In genomic region chr18:58687871-58688308, GRCh38 we compare ENCODE assay signal across 8 cellular contexts. TPM values are rescaled to one million over a fixed set of nuclear protein-coding genes. Genes with fewer than 3 reads are reported as not detected.
DNase-seq lines count a peak whose midpoint lies in the region; ATAC-seq and TF ChIP-seq lines count a peak whose summit lies in the region.

No MANE protein-coding gene starts in this region.

- H3K9me3 ChIP-seq in spleen, result no peaks in the 10 kb centered on the region

- TF ChIP-seq POLR2A in spleen (IDR thresholded peaks at IDR 0.05), result no peak

- H3K27ac Mint-ChIP-seq in activated CD4-positive, alpha-beta memory T cell treated with anti-CD3 and anti-CD28 coated beads for 36 hours, result peak overlapping the region; percentile 84

- H3K4me3 ChIP-seq in spleen, result peak overlapping the region in 1 of 8 donors; percentile 18

- no peaks in the 10 kb centered on the region for H3K27me3 Mint-ChIP-seq in activated CD4-positive, alpha-beta memory T cell treated with anti-CD3 and anti-CD28 coated beads for 36 hours

- 21 to 38% (median 33%) methylated on average over 6 of the region's 6 CpGs for WGBS in spleen, 5 donors

- peaks cover 64% of the 10 kb centered on the region for H3K4me1 Mint-ChIP-seq in activated CD4-positive, alpha-beta memory T cell treated with anti-CD3 and anti-CD28 coated beads for 36 hours (ENCODE audit: low read depth)

- CTCF ChIA-PET in activated CD4-positive, alpha-beta memory T cell treated with anti-CD3 and anti-CD28 coated beads for 36 hours (lab: Charles Lee), result interaction anchor here (1.2 to 2.0 kb wide), 4 partner anchors 16 to 159 kb away, joined by 3 to 7 read pairs (median 4); partner anchors contain the start of gene MALT1

- H3K4me3 Mint-ChIP-seq in activated CD4-positive, alpha-beta memory T cell treated with anti-CD3 and anti-CD28 coated beads for 36 hours, result peak overlapping the region; percentile 63

- peak overlapping the region in 7 of 8 donors; percentile 22 to 71 (median 44) for H3K27ac ChIP-seq in spleen

- peaks cover 48% of the 10 kb centered on the region for H3K36me3 Mint-ChIP-seq in activated CD4-positive, alpha-beta memory T cell treated with anti-CD3 and anti-CD28 coated beads for 36 hours

- intact Hi-C loops in activated CD4-positive, alpha-beta memory T cell treated with anti-CD3 and anti-CD28 coated beads for 36 hours (cut with micrococcal nuclease), result loop anchor here (1.0 to 2.0 kb wide), 2 partner anchors 18 to 73 kb away; no protein-coding TSS in a partner anchor
- intact Hi-C loops in spleen (cut with DNase I; ENCODE audit: low total_unique reads) (no loop called here), Right ventricle myocardium inferior (cut with DNase I) (no loop called here)

- POLR2A ChIA-PET in activated CD4-positive, alpha-beta memory T cell treated with anti-CD3 and anti-CD28 coated beads for 36 hours (lab: Charles Lee), result interaction anchor here (2.1 to 3.2 kb wide), 2 partner anchors 10 to 16 kb away, joined by 4 to 20 read pairs; partner anchors contain the start of gene MALT1

- no peak for TF ChIP-seq CTCF in spleen (IDR thresholded peaks at IDR 0.05 in 8 of 11, conservative IDR thresholded peaks at IDR 0.05 in 3 of 11)

- H3K9me3 Mint-ChIP-seq in activated CD4-positive, alpha-beta memory T cell treated with anti-CD3 and anti-CD28 coated beads for 36 hours, result no peaks in the 10 kb centered on the region

- H3K4me1 ChIP-seq in spleen, result peaks cover 0 to 68% (median 10%) of the 10 kb centered on the region in 6 donors

- ATAC-seq in GM18861 (IDR thresholded peaks at IDR 0.05; ENCODE audit: unreplicated experiment) (peak; percentile 63), HG02938 (IDR thresholded peaks at IDR 0.05; ENCODE audit: unreplicated experiment) (peak; percentile 83), Right ventricle myocardium inferior (no peak)

- peaks cover 0 to 77% (median 13%) of the 10 kb centered on the region in 6 donors for H3K36me3 ChIP-seq in spleen

- no peaks in the 10 kb centered on the region for H3K27me3 ChIP-seq in spleen (replicated peaks in 1 of 7)

- peak; percentile 74 for DNase-seq in activated CD4-positive, alpha-beta memory T cell treated with anti-CD3 and anti-CD28 coated beads for 36 hours
- DNase-seq in spleen, result no peak
- DNase-seq in AG08396 (ENCODE audit: low spot score), result no peak
- no peak for DNase-seq in Right ventricle myocardium inferior (ENCODE audit: missing footprints)
- no peak for DNase-seq in 8988T
- no peak for DNase-seq in NCI-H510A treated with DMSO at 0.1 percent for 48 hours (lab: John Stamatoyannopoulos, UW)

RNA-seq across cellular contexts. Expression of gene MALT1, which starts 16.6 kb away (rescaled TPM):
- total RNA-seq in activated CD4-positive, alpha-beta memory T cell treated with anti-CD3 and anti-CD28 coated beads for 36 hours, result 10 to 100 TPM; 42.5 to 44.3 TPM
- total RNA-seq in spleen, result 10 to 100 TPM; 47.9 to 59.6 (median 51.3) TPM
- 10 to 100 TPM; 13.3 to 16.8 (median 15.6) TPM for polyA plus RNA-seq in spleen
- total RNA-seq in Right ventricle myocardium inferior, result 11.8 TPM

RNA-seq across cellular contexts. Expression of gene ALPK2, which starts 59.0 kb away (rescaled TPM):
- 1 to 10 TPM; 3.4 to 3.6 TPM for total RNA-seq in activated CD4-positive, alpha-beta memory T cell treated with anti-CD3 and anti-CD28 coated beads for 36 hours
- total RNA-seq in spleen, result 1 to 10 TPM in 3 of 7 donors, under 1 TPM in 4; 0.66 to 3.1 (median 0.94) TPM
- polyA plus RNA-seq in spleen, result 1 to 10 TPM in 1 of 3 donors, under 1 TPM in 2; 0.93 to 2.1 (median 1.00) TPM
- 243 TPM for total RNA-seq in Right ventricle myocardium inferior

Comparison
In these comparisons a context has a peak if more than half of its experiments do, and no peak if none do; other contexts are left out.
1. RNA of gene ALPK2, which starts 59.0 kb away (total RNA-seq): 243 TPM in Right ventricle myocardium inferior (single experiment); 3.4 to 3.6 TPM in activated CD4-positive, alpha-beta memory T cell treated with anti-CD3 and anti-CD28 coated beads for 36 hours and 0.66 to 3.1 TPM in spleen; every median in the first group is over 10 times any median in the second.